In the genomic region with DNA sequence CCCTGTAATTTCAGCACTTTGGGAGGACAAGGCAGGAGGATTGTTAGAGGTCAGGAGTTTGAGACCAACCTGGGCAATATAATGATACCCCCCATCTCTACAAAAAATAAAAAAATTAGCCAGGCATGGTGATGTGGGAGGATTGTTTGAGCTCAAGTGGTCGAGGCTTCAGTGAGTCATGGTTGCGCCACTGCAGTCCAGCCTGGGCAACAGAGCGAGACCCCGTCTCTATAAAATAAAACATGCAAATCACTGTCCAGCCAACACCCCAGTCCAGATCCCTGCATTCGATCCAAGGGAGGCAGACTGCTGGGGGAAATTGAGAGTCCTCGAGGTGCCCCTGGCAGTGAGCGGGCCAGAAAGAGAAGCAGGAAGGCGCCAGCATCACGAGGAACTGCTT, we compare ENCODE assay signal across 19 cellular contexts. TPM values are rescaled to one million over a fixed set of nuclear protein-coding genes. Genes with fewer than 3 reads are reported as not detected.
DNase-seq lines count a peak whose midpoint lies in the region; ATAC-seq and TF ChIP-seq lines count a peak whose summit lies in the region.
"Had no signal": no experiment of that assay in that cellular context is flagged by ENCODE, and none has a peak within 500 bp of the region (broad histone marks: within the 10 kb centered on the region; RNA-seq: fewer than 3 reads in every experiment).

No MANE protein-coding gene starts in this region.

- intact Hi-C loops in CD4-positive, alpha-beta T cell (cut with DNase I, micrococcal nuclease): loop anchor here in 1 of 2 experiments (10.0 kb wide), 1 partner anchor 639 kb away; a partner anchor contains a TSS

- POLR2A ChIA-PET in activated CD4-positive, alpha-beta T cell treated with anti-CD3 and anti-CD28 coated beads, Interleukin-2, amount 10 ng/mL, durations not matched to agents 7 days and 5 days (lab: Charles Lee): no interaction called here
- POLR2A ChIA-PET in CD4-positive, alpha-beta T cell (lab: Charles Lee): no interaction called here

- peaks cover 27% of the 10 kb centered on the region for H3K36me3 Mint-ChIP-seq in activated CD4-positive, alpha-beta T cell treated with anti-CD3 and anti-CD28 coated beads, Interleukin-2, amount 10 ng/mL, durations not matched to agents 7 days and 5 days (ENCODE audit: low read depth)
- peaks cover 52% of the 10 kb centered on the region for H3K36me3 Mint-ChIP-seq in CD4-positive, alpha-beta T cell (ENCODE audit: low read depth)

- no peak overlapping the region for H3K4me3 Mint-ChIP-seq in activated CD4-positive, alpha-beta T cell treated with anti-CD3 and anti-CD28 coated beads, Interleukin-2, amount 10 ng/mL, durations not matched to agents 7 days and 5 days
- peak overlapping the region; percentile 11 for H3K4me3 Mint-ChIP-seq in CD4-positive, alpha-beta T cell

- CTCF ChIA-PET in activated CD4-positive, alpha-beta T cell treated with anti-CD3 and anti-CD28 coated beads, Interleukin-2, amount 10 ng/mL, durations not matched to agents 7 days and 5 days (lab: Charles Lee): interaction anchor here (0.7 kb wide), 1 partner anchor 517 kb away, joined by 3 read pairs; a partner anchor contains a TSS
- CTCF ChIA-PET in CD4-positive, alpha-beta T cell (lab: Charles Lee): no interaction called here

- H3K27ac Mint-ChIP-seq in activated CD4-positive, alpha-beta T cell treated with anti-CD3 and anti-CD28 coated beads, Interleukin-2, amount 10 ng/mL, durations not matched to agents 7 days and 5 days: peak overlapping the region; percentile 76
- H3K27ac Mint-ChIP-seq in CD4-positive, alpha-beta T cell: no peak overlapping the region

- no peaks in the 10 kb centered on the region for H3K27me3 Mint-ChIP-seq in activated CD4-positive, alpha-beta T cell treated with anti-CD3 and anti-CD28 coated beads, Interleukin-2, amount 10 ng/mL, durations not matched to agents 7 days and 5 days
- no peaks in the 10 kb centered on the region for H3K27me3 Mint-ChIP-seq in CD4-positive, alpha-beta T cell

- peaks cover 18% of the 10 kb centered on the region for H3K4me1 Mint-ChIP-seq in activated CD4-positive, alpha-beta T cell treated with anti-CD3 and anti-CD28 coated beads, Interleukin-2, amount 10 ng/mL, durations not matched to agents 7 days and 5 days
- peaks cover 19% of the 10 kb centered on the region for H3K4me1 Mint-ChIP-seq in CD4-positive, alpha-beta T cell (ENCODE audit: low read depth)

- TF ChIP-seq CTCF in CD4-positive, alpha-beta T cell (IDR thresholded peaks at IDR 0.05): no peak

- H3K4me3 ChIP-seq in adipocyte (ENCODE audit: low read length): no peak overlapping the region
- H3K4me3 ChIP-seq: HAP-1, SJCRH30 had no signal

- peaks cover 68% of the 10 kb centered on the region for H3K36me3 ChIP-seq in adipocyte (ENCODE audit: control insufficient read depth, insufficient read depth, low read length, severe bottlenecking)

- no peak overlapping the region for H3K27ac ChIP-seq in CD4-positive, alpha-beta T cell (ENCODE audit: low read depth, low read length)
- H3K27ac ChIP-seq: SJCRH30 had no signal

- H3K9me3 ChIP-seq in CD4-positive, alpha-beta T cell (ENCODE audit: control insufficient read depth, low read length): no peaks in the 10 kb centered on the region
- H3K9me3 ChIP-seq in adipocyte (ENCODE audit: control insufficient read depth, low read length): no peaks in the 10 kb centered on the region
- H3K9me3 ChIP-seq: HAP-1, SJCRH30 had no signal

- peak overlapping the region; percentile 20 for H3K9ac ChIP-seq in adipocyte (ENCODE audit: low read length)

- no peaks in the 10 kb centered on the region for H3K9me3 Mint-ChIP-seq in activated CD4-positive, alpha-beta T cell treated with anti-CD3 and anti-CD28 coated beads, Interleukin-2, amount 10 ng/mL, durations not matched to agents 7 days and 5 days
- no peaks in the 10 kb centered on the region for H3K9me3 Mint-ChIP-seq in CD4-positive, alpha-beta T cell

- no peak for ATAC-seq in CD4-positive, alpha-beta T cell (ENCODE audit: poor library complexity)
- ATAC-seq in GM21390 (IDR thresholded peaks at IDR 0.05; ENCODE audit: unreplicated experiment): no peak

- H3K4me1 ChIP-seq in adipocyte (ENCODE audit: control insufficient read depth, insufficient read depth, low read length): peaks cover 13% of the 10 kb centered on the region
- H3K4me1 ChIP-seq: HAP-1, SJCRH30 had no signal

- H3K27me3 ChIP-seq in CD4-positive, alpha-beta T cell (ENCODE audit: control insufficient read depth, insufficient read depth, low read length): no peaks in the 10 kb centered on the region
- H3K27me3 ChIP-seq in adipocyte (replicated peaks; ENCODE audit: control insufficient read depth, insufficient read depth, low read length): no peaks in the 10 kb centered on the region
- H3K27me3 ChIP-seq: SJCRH30 had no signal

- in situ Hi-C loops in KBM-7 (cut with MboI; ENCODE audit: low pct_unique_long_range_greater_than_20kb, low sequenced_read_pairs): no loop called here

- DNase-seq in activated CD4-positive, alpha-beta T cell treated with anti-CD3 and anti-CD28 coated beads, Interleukin-2, amount 10 ng/mL, durations not matched to agents 7 days and 5 days: no peak
- DNase-seq in activated CD4-positive, alpha-beta T cell treated with anti-CD3 and anti-CD28 coated beads, Interleukin-2, amount 50 U/mL, for 1 hour: no peak
- no peak for DNase-seq in CD4-positive, alpha-beta T cell
- DNase-seq in adipocyte (ENCODE audit: low read depth) (no peak), renal cortical epithelial cell (ENCODE audit: low read depth) (peak; percentile 28), NCI-H146 treated with DMSO at 0.1 percent for 48 hours (lab: John Stamatoyannopoulos, UW; ENCODE audit: unreplicated experiment) (no peak), KBM-7 (no peak)
- DNase-seq: C1 segment of cervical spinal cord; Kasumi-1; MM.1S; NCI-H1105 treated with DMSO at 0.1 percent for 48 hours; NCI-H187 treated with DMSO at 0.1 percent for 48 hours; NCI-H69; NK-92 treated with Interleukin-12 subunit alpha and Interleukin-12 subunit beta, amount 100 ng/mL, for 24 hours; RPMI8226; SJCRH30 had no signal

RNA-seq across cellular contexts. Expression of a gene that starts 7.0 kb away (rescaled TPM):
- 10 to 100 TPM; 43.2 to 50.7 TPM for total RNA-seq in activated CD4-positive, alpha-beta T cell treated with anti-CD3 and anti-CD28 coated beads, Interleukin-2, amount 10 ng/mL, durations not matched to agents 7 days and 5 days
- total RNA-seq in CD4-positive, alpha-beta T cell: 10 to 100 TPM; 23.4 to 25.3 TPM
- 44.3 and 58.4 TPM in 2 replicates for total RNA-seq in renal cortical epithelial cell

RNA-seq across cellular contexts. Expression of a gene that starts 20.8 kb away (rescaled TPM):
- 1 to 10 TPM in 1 of 2 experiments, under 1 TPM in 1; 0.87 to 1.0 TPM for total RNA-seq in activated CD4-positive, alpha-beta T cell treated with anti-CD3 and anti-CD28 coated beads, Interleukin-2, amount 10 ng/mL, durations not matched to agents 7 days and 5 days
- total RNA-seq in CD4-positive, alpha-beta T cell: 1 to 10 TPM; 1.7 to 2.0 TPM
- 0.35 and 1.3 TPM in 2 replicates for total RNA-seq in renal cortical epithelial cell

RNA-seq across cellular contexts. Expression of a gene that starts 30.4 kb away (rescaled TPM):
- 10 to 100 TPM; 31.0 to 35.2 TPM for total RNA-seq in activated CD4-positive, alpha-beta T cell treated with anti-CD3 and anti-CD28 coated beads, Interleukin-2, amount 10 ng/mL, durations not matched to agents 7 days and 5 days
- total RNA-seq in CD4-positive, alpha-beta T cell: 10 to 100 TPM; 21.4 to 21.7 TPM
- total RNA-seq in renal cortical epithelial cell: 41.7 and 50.3 TPM in 2 replicates

RNA-seq across cellular contexts. Expression of a gene that starts 35.5 kb away (rescaled TPM):
- 1 to 10 TPM; 3.7 to 5.1 TPM for total RNA-seq in activated CD4-positive, alpha-beta T cell treated with anti-CD3 and anti-CD28 coated beads, Interleukin-2, amount 10 ng/mL, durations not matched to agents 7 days and 5 days
- total RNA-seq in CD4-positive, alpha-beta T cell: 10 to 100 TPM; 15.6 to 18.9 TPM
- 1.1 and 1.2 TPM in 2 replicates for total RNA-seq in renal cortical epithelial cell
- total RNA-seq: A172, SJCRH30 had no signal
